In genomic region chr12:83476006-83476405, GRCh38 we compare ENCODE assay signal across 26 cellular contexts.
"Had no signal": no experiment of that assay in that cellular context is flagged by ENCODE, and none has a peak within 500 bp of the region (broad histone marks: within the 10 kb centered on the region; RNA-seq: fewer than 3 reads in every experiment).

No MANE protein-coding gene starts in this region.

- H3K27ac ChIP-seq: left lung, ovary, right atrium auricular region, skin epidermis, stomach, testis, transverse colon, upper lobe of left lung, vagina had no signal

- H3K36me3 ChIP-seq: left lung, ovary, right atrium auricular region, stomach, thyroid gland, transverse colon, upper lobe of left lung, vagina had no signal

- DNase-seq: hippocampal formation; kidney glomerular epithelial cell; left cardiac atrium; left lung; midbrain; mucosa of descending colon; naive thymus-derived CD4-positive, alpha-beta T cell; ovary; stimulated activated CD4-positive, alpha-beta T cell treated with anti-CD3 and anti-CD28 coated beads, Interleukin-12 subunit alpha, Interleukin-12 subunit beta, amount 100 ng/mL, for 4 hours; stimulated activated CD4-positive, alpha-beta T cell treated with anti-CD3 and anti-CD28 coated beads, Interleukin-15, amount 100 ng/mL, for 24 hours; stimulated activated CD4-positive, alpha-beta T cell treated with anti-CD3 and anti-CD28 coated beads, Interleukin-2, amount 100 ng/mL, for 24 hours; stimulated activated CD4-positive, alpha-beta T cell treated with anti-CD3 and anti-CD28 coated beads, Interleukin-4, amount 100 ng/mL, for 1 hour; stimulated activated naive B cell treated with anti-CD40 and anti-IgM and Interleukin-4, amounts not matched to agents 10 μg/mL and 1 μg/mL and 100 μg/mL, for 72 hours; stimulated activated naive CD8-positive, alpha-beta T cell treated with anti-CD3 and anti-CD28 coated beads, Interleukin-15, Interleukin-2, amounts not matched to agents 100 U/mL and 50 U/mL, for 24 hours; stomach; testis; thyroid gland; transverse colon; upper lobe of left lung had no signal

- FAIRE-seq: keratinocyte had no signal

- H3K9me3 ChIP-seq: left lung, mucosa of descending colon, ovary, right atrium auricular region, stomach, testis, thyroid gland, transverse colon, upper lobe of left lung, vagina had no signal

- H3K4me1 ChIP-seq: left lung, right atrium auricular region, testis, transverse colon, upper lobe of left lung, vagina had no signal

- ATAC-seq: left cardiac atrium; left lung; mucosa of descending colon; naive thymus-derived CD4-positive, alpha-beta T cell; natural killer cell treated with Interleukin-12 subunit alpha and Interleukin-12 subunit beta and Interleukin-15 and Interleukin-18, amount 100 ng/mL, for 72 hours; sciatic nerve; stimulated activated naive B cell treated with anti-CD40 and anti-IgM and Interleukin-4, amounts not matched to agents 10 μg/mL and 1 μg/mL and 100 μg/mL, for 72 hours; stimulated activated naive CD8-positive, alpha-beta T cell treated with anti-CD3 and anti-CD28 coated beads, Interleukin-15, Interleukin-2, amounts not matched to agents 100 U/mL and 50 U/mL, for 24 hours had no signal

- H3K27me3 ChIP-seq: left lung, ovary, right atrium auricular region, stomach, testis, thyroid gland, transverse colon, upper lobe of left lung, vagina had no signal

- H3K4me3 ChIP-seq: left lung, lung, mucosa of descending colon, ovary, right atrium auricular region, skin epidermis, stomach, testis, thyroid gland, transverse colon, upper lobe of left lung, vagina had no signal
